ENCODE assay signal across 14 cellular contexts in the genomic region with DNA sequence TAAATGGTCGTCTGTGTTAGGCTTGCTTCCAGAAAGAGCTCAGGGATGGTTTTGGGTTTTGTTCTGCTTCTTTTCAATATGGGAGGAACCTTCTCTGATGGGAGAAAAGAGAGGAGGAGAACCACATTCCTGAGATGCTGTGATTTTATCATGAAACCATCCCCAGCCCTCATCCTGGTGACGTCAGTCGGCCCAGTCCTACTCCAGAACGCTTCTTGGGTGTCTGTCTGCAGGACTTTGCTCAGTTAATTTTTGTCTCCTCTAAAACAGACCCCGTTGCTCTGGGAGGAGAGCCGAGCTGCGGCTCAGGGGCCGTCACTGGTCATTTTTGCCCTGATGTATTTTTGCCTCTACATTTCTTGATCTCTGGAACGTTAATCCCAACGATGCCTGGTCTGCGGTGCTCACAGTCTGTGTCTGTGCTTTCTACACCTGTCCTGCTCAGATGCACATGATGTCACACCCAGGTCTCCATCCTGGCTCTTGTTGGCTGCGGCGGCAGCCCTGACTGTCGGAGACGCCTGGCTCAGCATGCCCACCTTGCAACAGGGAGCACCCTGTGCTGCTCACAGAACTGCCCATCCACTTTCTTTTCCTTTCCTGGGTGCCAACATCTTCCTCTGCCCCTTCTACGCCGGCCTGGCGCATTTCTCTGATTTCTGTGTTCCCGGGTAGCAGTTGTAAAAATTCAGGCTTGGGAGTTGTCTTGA.
A peak's percentile ranks its signal among the peaks of the same experiment; 100 is the strongest.
DNase-seq lines count a peak whose midpoint lies in the region; ATAC-seq and TF ChIP-seq lines count a peak whose summit lies in the region.
"Had no signal": no experiment of that assay in that cellular context is flagged by ENCODE, and none has a peak within 500 bp of the region (broad histone marks: within the 10 kb centered on the region; RNA-seq: fewer than 3 reads in every experiment).

No MANE protein-coding gene starts in this region.

- peaks cover 7% of the 10 kb centered on the region for H3K36me3 Mint-ChIP-seq in effector memory CD8-positive, alpha-beta T cell (ENCODE audit: insufficient read depth)

- peaks cover 48% of the 10 kb centered on the region for H4K20me1 ChIP-seq in BLaER1

- H4K12ac ChIP-seq in trophoblast cell (ENCODE audit: low read depth, low read length): no peak overlapping the region

- no peak overlapping the region for H2BK12ac ChIP-seq in trophoblast cell (ENCODE audit: low read length)

- H3K9ac ChIP-seq in BLaER1: peak overlapping the region; percentile 53; the same call in 1 of the 2 replicates
- H3K9ac ChIP-seq in trophoblast cell (ENCODE audit: low read length): no peak overlapping the region

- H3K36me3 ChIP-seq in BLaER1: peaks cover 80% of the 10 kb centered on the region
- peaks cover 0 to 14% of the 10 kb centered on the region in 2 donors for H3K36me3 ChIP-seq in gastroesophageal sphincter
- H3K36me3 ChIP-seq in trophoblast cell (ENCODE audit: control insufficient read depth in 1 of 2, insufficient read depth in 2 of 2, low read length in 2 of 2): peaks cover 8 to 13% of the 10 kb centered on the region in 2 experiments

- H2AK5ac ChIP-seq in trophoblast cell (ENCODE audit: low read length): peak overlapping the region; percentile 87

- H3K79me1 ChIP-seq in trophoblast cell (ENCODE audit: low read length): peaks cover 12% of the 10 kb centered on the region

- WGBS in gastroesophageal sphincter (ENCODE audit: low coverage in 1 of 2), 2 donors: 55 to 67% methylated on average over 4 to 14 of the region's 19 CpGs
- WGBS in trophoblast cell (ENCODE audit: extremely low coverage, insufficient coverage, insufficient read length): no CpG with 5 or more reads among the region's 19 CpGs

- TF ChIP-seq POLR2A in gastroesophageal sphincter (IDR thresholded peaks at IDR 0.05): no peak

- H3K4ac ChIP-seq in trophoblast cell (ENCODE audit: low read depth, low read length): peak overlapping the region; percentile 87

- H3K4me2 ChIP-seq in BLaER1 (0 out of 2 replicates have a peak overlapping the region, but pooled peaks have one; percentile 24), trophoblast cell (ENCODE audit: low read length) (peak overlapping the region; percentile 31)

- peaks cover 16% of the 10 kb centered on the region for H3K79me2 ChIP-seq in trophoblast cell (ENCODE audit: control insufficient read depth, insufficient read depth, low read length, poor library complexity)

- H3K4me3 ChIP-seq in BLaER1 (no peak overlapping the region), gastroesophageal sphincter (no peak overlapping the region), trophoblast cell (ENCODE audit: low read depth, low read length) (no peak overlapping the region)
- H3K4me3 ChIP-seq: right lobe of liver, SJCRH30 had no signal

- no peak overlapping the region for H2BK120ac ChIP-seq in trophoblast cell (ENCODE audit: insufficient read depth, low read length, poor library complexity)

- peak overlapping the region in 1 of 2 donors; percentile 32 for H3K27ac Mint-ChIP-seq in effector memory CD8-positive, alpha-beta T cell
- H3K27ac Mint-ChIP-seq: activated CD4-positive, alpha-beta T cell treated with anti-CD3 and anti-CD28 coated beads, Interleukin-2, amount 10 ng/mL, durations not matched to agents 7 days and 5 days; activated naive CD8-positive, alpha-beta T cell treated with anti-CD3 and anti-CD28 coated beads, Interleukin-2, amount 10 ng/mL, durations not matched to agents 7 days and 5 days; CD4-positive, alpha-beta T cell had no signal

- H4K91ac ChIP-seq in trophoblast cell (ENCODE audit: low read depth, low read length): peak overlapping the region; percentile 67

- no peaks in the 10 kb centered on the region for H3K9me3 Mint-ChIP-seq in effector memory CD8-positive, alpha-beta T cell
- H3K9me3 Mint-ChIP-seq: activated CD4-positive, alpha-beta T cell treated with anti-CD3 and anti-CD28 coated beads, Interleukin-2, amount 10 ng/mL, durations not matched to agents 7 days and 5 days; activated naive CD8-positive, alpha-beta T cell treated with anti-CD3 and anti-CD28 coated beads, Interleukin-2, amount 10 ng/mL, durations not matched to agents 7 days and 5 days; CD4-positive, alpha-beta T cell had no signal

- H2AFZ ChIP-seq in trophoblast cell (ENCODE audit: insufficient read depth, low read length, poor library complexity): no peak overlapping the region

- H3K4me1 Mint-ChIP-seq in effector memory CD8-positive, alpha-beta T cell (ENCODE audit: low read depth in 2 of 2): peaks cover 14 to 15% of the 10 kb centered on the region in 2 donors

- H3K27me3 ChIP-seq in BLaER1 (no peaks in the 10 kb centered on the region), gastroesophageal sphincter (no peaks in the 10 kb centered on the region), trophoblast cell (ENCODE audit: insufficient read depth, low read length) (no peaks in the 10 kb centered on the region)
- H3K27me3 ChIP-seq: right lobe of liver, SJCRH30 had no signal

- DNase-seq in NCI-H226: peak; percentile 63
- peak; percentile 91 for DNase-seq in trophoblast cell
- no peak for DNase-seq in NCI-H146 (lab: John Stamatoyannopoulos, UW)
- DNase-seq in effector memory CD8-positive, alpha-beta T cell: no peak
- DNase-seq: activated CD4-positive, alpha-beta T cell treated with anti-CD3 and anti-CD28 coated beads, Interleukin-2, amount 10 ng/mL, durations not matched to agents 7 days and 5 days; activated naive CD8-positive, alpha-beta T cell treated with anti-CD3 and anti-CD28 coated beads, Interleukin-2, amount 10 ng/mL, durations not matched to agents 7 days and 5 days; CD4-positive, alpha-beta T cell; NCI-H524; SJCRH30 had no signal

- H3K4me3 Mint-ChIP-seq in effector memory CD8-positive, alpha-beta T cell: no peak overlapping the region
- H3K4me3 Mint-ChIP-seq: activated CD4-positive, alpha-beta T cell treated with anti-CD3 and anti-CD28 coated beads, Interleukin-2, amount 10 ng/mL, durations not matched to agents 7 days and 5 days; activated naive CD8-positive, alpha-beta T cell treated with anti-CD3 and anti-CD28 coated beads, Interleukin-2, amount 10 ng/mL, durations not matched to agents 7 days and 5 days; CD4-positive, alpha-beta T cell had no signal

- TF ChIP-seq CTCF in gastroesophageal sphincter (IDR thresholded peaks at IDR 0.05): no peak

- H3K27ac ChIP-seq in BLaER1 (peak overlapping the region; percentile 93), gastroesophageal sphincter (peak overlapping the region; percentile 8 to 70 (median 64)), trophoblast cell (ENCODE audit: low read depth, low read length) (peak overlapping the region; percentile 67)
- H3K27ac ChIP-seq: right lobe of liver, SJCRH30 had no signal

- no peak overlapping the region for H3K23ac ChIP-seq in trophoblast cell (ENCODE audit: low read length)

- H2BK5ac ChIP-seq in trophoblast cell (ENCODE audit: low read depth, low read length, poor library complexity): no peak overlapping the region

- H3K14ac ChIP-seq in trophoblast cell (ENCODE audit: low read length): peak overlapping the region; percentile 50

- H3K9me3 ChIP-seq in BLaER1 (no peaks in the 10 kb centered on the region), gastroesophageal sphincter (no peaks in the 10 kb centered on the region), trophoblast cell (ENCODE audit: insufficient read depth, low read depth, low read length) (peaks cover 2% of the 10 kb centered on the region)
- H3K9me3 ChIP-seq: right lobe of liver, SJCRH30 had no signal

- no peak for ATAC-seq in gastroesophageal sphincter
- ATAC-seq in GM19463 (IDR thresholded peaks at IDR 0.05; ENCODE audit: unreplicated experiment): no peak
- ATAC-seq in effector memory CD8-positive, alpha-beta T cell (replicated peaks): no peak
- no peak for ATAC-seq in HG03354 (IDR thresholded peaks at IDR 0.05; ENCODE audit: poor library complexity, severe bottlenecking, unreplicated experiment)
- ATAC-seq: right lobe of liver had no signal

- H3K18ac ChIP-seq in trophoblast cell (ENCODE audit: low read length): peak overlapping the region; percentile 92

- no peak for TF ChIP-seq EP300 in gastroesophageal sphincter (IDR thresholded peaks at IDR 0.05)

- H4K8ac ChIP-seq in trophoblast cell (ENCODE audit: low read depth, low read length): peak overlapping the region; percentile 33

- H3K4me1 ChIP-seq in BLaER1 (peaks cover 77% of the 10 kb centered on the region), gastroesophageal sphincter (peaks cover 0 to 35% (median 4%) of the 10 kb centered on the region in 3 donors), trophoblast cell (ENCODE audit: control insufficient read depth in 1 of 2, insufficient read depth in 2 of 2, low read length in 2 of 2) (peaks cover 13 to 18% of the 10 kb centered on the region in 2 experiments)
- H3K4me1 ChIP-seq: SJCRH30 had no signal

- no peaks in the 10 kb centered on the region for H3K27me3 Mint-ChIP-seq in effector memory CD8-positive, alpha-beta T cell
- H3K27me3 Mint-ChIP-seq: activated CD4-positive, alpha-beta T cell treated with anti-CD3 and anti-CD28 coated beads, Interleukin-2, amount 10 ng/mL, durations not matched to agents 7 days and 5 days; activated naive CD8-positive, alpha-beta T cell treated with anti-CD3 and anti-CD28 coated beads, Interleukin-2, amount 10 ng/mL, durations not matched to agents 7 days and 5 days; CD4-positive, alpha-beta T cell had no signal

Comparison
In these comparisons a context has a peak if more than half of its experiments do, and no peak if none do; other contexts are left out.
1. DNase-seq: peak in NCI-H226 (single experiment) and trophoblast cell (2 of 2); none in NCI-H146 (single experiment) and effector memory CD8-positive, alpha-beta T cell (0 of 3).
2. Peak in every context shown above with its lines, with median percentiles within 50 percentile points of each other: H3K27ac ChIP-seq.